In genomic region chr2:169415233-169415748, GRCh38 we compare ENCODE assay signal across 1 cellular context.
A peak's percentile ranks its signal among the peaks of the same experiment; 100 is the strongest.
TF ChIP-seq lines count a peak whose summit lies in the region.

No MANE protein-coding gene starts in this region.

TF ChIP-seq in K562, 482 proteins besides CTCF, POLR2A, EP300 and RAD21 (continued from another document and continues in another):
- no peak for TF ChIP-seq BCLAF1 (IDR thresholded peaks at IDR 0.05; ENCODE audit: borderline replicate concordance in 1 of 2, control insufficient read depth in 1 of 2, low read depth in 2 of 2, low read length in 1 of 2)
- TF ChIP-seq ZNF740 (CRISPR knock-in tag; IDR thresholded peaks at IDR 0.05): no peak
- no peak for TF ChIP-seq ZNF740 (tag; IDR thresholded peaks at IDR 0.05)
- TF ChIP-seq UBTF (IDR thresholded peaks at IDR 0.05; ENCODE audit: borderline replicate concordance in 1 of 2, low read depth in 2 of 2, low read length in 2 of 2): no peak
- TF ChIP-seq ZNF766 (CRISPR knock-in tag; conservative IDR thresholded peaks at IDR 0.05): peak; percentile 68; the same call in 1 of the 2 replicates
- TF ChIP-seq SMC3 (conservative IDR thresholded peaks at IDR 0.05; ENCODE audit: insufficient read depth, low read depth, low read length): no peak
- no peak for TF ChIP-seq ZNF57 (CRISPR knock-in tag; IDR thresholded peaks at IDR 0.05)
- TF ChIP-seq ZBTB11 (CRISPR knock-in tag; IDR thresholded peaks at IDR 0.05): peak in 1 of 3 experiments; percentile 75; a peak in 1 of 6 replicates
- TF ChIP-seq FOXP4 (CRISPR knock-in tag; IDR thresholded peaks at IDR 0.05; ENCODE audit: borderline replicate concordance): no peak
- TF ChIP-seq POLR3A (IDR thresholded peaks at IDR 0.05; ENCODE audit: borderline replicate concordance, extremely low read depth, insufficient read depth, insufficient read length): no peak
- TF ChIP-seq NFIC (IDR thresholded peaks at IDR 0.05): peak; percentile 87
- no peak for TF ChIP-seq ZNF507 (tag; conservative IDR thresholded peaks at IDR 0.05)
- TF ChIP-seq ZNF146 (CRISPR knock-in tag; IDR thresholded peaks at IDR 0.05; ENCODE audit: unreplicated experiment): no peak
- no peak for TF ChIP-seq ZNF561 (CRISPR knock-in tag; conservative IDR thresholded peaks at IDR 0.05)
- TF ChIP-seq HOXB6 (CRISPR knock-in tag; IDR thresholded peaks at IDR 0.05; ENCODE audit: borderline replicate concordance): no peak
- no peak for TF ChIP-seq ZNF785 (CRISPR knock-in tag; IDR thresholded peaks at IDR 0.05)
- TF ChIP-seq ZNF277 (CRISPR knock-in tag; IDR thresholded peaks at IDR 0.05; ENCODE audit: borderline replicate concordance): no peak
- no peak; the same call in 1 of the 2 replicates for TF ChIP-seq ZBTB33 (CRISPR knock-in tag; IDR thresholded peaks at IDR 0.05)
- peak; percentile 73; the same call in 1 of the 2 replicates for TF ChIP-seq ADNP (tag; IDR thresholded peaks at IDR 0.05)
- TF ChIP-seq CBX8 (IDR thresholded peaks at IDR 0.05; ENCODE audit: borderline replicate concordance, extremely low read depth, low read depth, low read length, poor library complexity, severe bottlenecking): no peak
- no peak for TF ChIP-seq DDX20 (tag; IDR thresholded peaks at IDR 0.05; ENCODE audit: low read depth)
- no peak for TF ChIP-seq KLF10 (CRISPR knock-in tag; IDR thresholded peaks at IDR 0.05)
- peak; percentile 94 for TF ChIP-seq CCNT2 (IDR thresholded peaks at IDR 0.05; ENCODE audit: borderline replicate concordance, extremely low read depth, insufficient read length, low read depth, low read length)
- TF ChIP-seq SMAD2 (IDR thresholded peaks at IDR 0.05; ENCODE audit: low read depth, low read length): no peak
- TF ChIP-seq ZNF253 (CRISPR knock-in tag; conservative IDR thresholded peaks at IDR 0.05): no peak
- TF ChIP-seq NKRF (IDR thresholded peaks at IDR 0.05; ENCODE audit: borderline replicate concordance): no peak
- no peak for TF ChIP-seq ZBTB1 (CRISPR knock-in tag; IDR thresholded peaks at IDR 0.05; ENCODE audit: borderline replicate concordance, low read depth)
- peak; percentile 32; the same call in 1 of the 2 replicates for TF ChIP-seq RNF2 (IDR thresholded peaks at IDR 0.05)
- TF ChIP-seq ZNF316 (IDR thresholded peaks at IDR 0.05): no peak
- TF ChIP-seq STAT5B (CRISPR knock-in tag; IDR thresholded peaks at IDR 0.05): no peak
- TF ChIP-seq ZSCAN32 (CRISPR knock-in tag; IDR thresholded peaks at IDR 0.05): no peak
- TF ChIP-seq MTA3 (IDR thresholded peaks at IDR 0.05; ENCODE audit: borderline replicate concordance): peak; percentile 53; the same call in 1 of the 2 replicates
- peak; percentile 75; the same call in 1 of the 2 replicates for TF ChIP-seq LCOR (CRISPR knock-in tag; IDR thresholded peaks at IDR 0.05)
- TF ChIP-seq ZNF717 (CRISPR knock-in tag; IDR thresholded peaks at IDR 0.05): no peak
- no peak for TF ChIP-seq HDGF (IDR thresholded peaks at IDR 0.05)
- TF ChIP-seq ZNF586 (CRISPR knock-in tag; conservative IDR thresholded peaks at IDR 0.05): no peak
- TF ChIP-seq PTBP1 (IDR thresholded peaks at IDR 0.05; ENCODE audit: low read depth, low read length): no peak
- TF ChIP-seq CBX1 (IDR thresholded peaks at IDR 0.05; ENCODE audit: low read depth): no peak
- TF ChIP-seq NFYB (IDR thresholded peaks at IDR 0.05; ENCODE audit: extremely low read depth, insufficient read length): no peak
- TF ChIP-seq CBX5 (IDR thresholded peaks at IDR 0.05; ENCODE audit: borderline replicate concordance, low read depth): no peak
- no peak for TF ChIP-seq ZSCAN29 (IDR thresholded peaks at IDR 0.05)
- TF ChIP-seq RNF219 (CRISPR knock-in tag; IDR thresholded peaks at IDR 0.05): no peak
- TF ChIP-seq ZNF263 (CRISPR knock-in tag; IDR thresholded peaks at IDR 0.05; ENCODE audit: borderline replicate concordance): no peak
- no peak for TF ChIP-seq HIVEP1 (CRISPR knock-in tag; IDR thresholded peaks at IDR 0.05)
- TF ChIP-seq ZNF311 (CRISPR knock-in tag; IDR thresholded peaks at IDR 0.05): no peak
- no peak for TF ChIP-seq CBX2 (IDR thresholded peaks at IDR 0.05; ENCODE audit: insufficient read depth, low read length, poor library complexity, severe bottlenecking)
